In genomic region chr3:142225885-142226215, GRCh38 we compare ENCODE assay signal across 8 cellular contexts. TPM values are rescaled to one million over a fixed set of nuclear protein-coding genes. Genes with fewer than 3 reads are reported as not detected.
DNase-seq lines count a peak whose midpoint lies in the region; ATAC-seq and TF ChIP-seq lines count a peak whose summit lies in the region.

No MANE protein-coding gene starts in this region.

- TF ChIP-seq CTCF in OCI-LY1 (IDR thresholded peaks at IDR 0.05; ENCODE audit: low read length) (no peak), esophagus muscularis mucosa (IDR thresholded peaks at IDR 0.05) (no peak), omental fat pad (IDR thresholded peaks at IDR 0.05) (no peak)

- peaks cover 4% of the 10 kb centered on the region; the same call in 1 of the 2 replicates for H3F3A ChIP-seq in OCI-LY1 (ENCODE audit: insufficient read depth, low read length)

- no peaks in the 10 kb centered on the region for H3K9me2 ChIP-seq in OCI-LY1 (ENCODE audit: low read depth, low read length)

- ATAC-seq in GM18502 (IDR thresholded peaks at IDR 0.05; ENCODE audit: poor library complexity, unreplicated experiment) (peak; percentile 2), HG02571 (IDR thresholded peaks at IDR 0.05; ENCODE audit: unreplicated experiment) (no peak), omental fat pad (ENCODE audit: low FRiP score) (no peak)

- peaks cover 32% of the 10 kb centered on the region for H3K4me1 ChIP-seq in OCI-LY1 (ENCODE audit: insufficient read depth, low read length, severe bottlenecking)
- peaks cover 10 to 37% (median 20%) of the 10 kb centered on the region in 4 donors for H3K4me1 ChIP-seq in esophagus muscularis mucosa
- H3K4me1 ChIP-seq in rectal smooth muscle tissue (ENCODE audit: control insufficient read depth, insufficient read depth, low read length) = peaks cover 3% of the 10 kb centered on the region

- H3K4me3 ChIP-seq in OCI-LY1 (ENCODE audit: low read depth, low read length, poor library complexity, severe bottlenecking) (peak overlapping the region; percentile 85), esophagus muscularis mucosa (peak overlapping the region; percentile 64 to 92 (median 80)), rectal smooth muscle tissue (ENCODE audit: low read length) (peak overlapping the region; percentile 93)

- peak overlapping the region; percentile 72 for H3K4me2 ChIP-seq in OCI-LY1 (ENCODE audit: low read length)

- WGBS in esophagus muscularis mucosa = 69% methylated on average over 17 of the region's 17 CpGs

- H3K36me3 ChIP-seq in OCI-LY1 (ENCODE audit: insufficient read depth, low read length) = no peaks in the 10 kb centered on the region
- no peaks in the 10 kb centered on the region for H3K36me3 ChIP-seq in esophagus muscularis mucosa
- no peaks in the 10 kb centered on the region for H3K36me3 ChIP-seq in rectal smooth muscle tissue (ENCODE audit: control insufficient read depth, insufficient read depth, low read length)

- H3K27me3 ChIP-seq in OCI-LY1 (ENCODE audit: insufficient read depth, low read length) (no peaks in the 10 kb centered on the region), esophagus muscularis mucosa (no peaks in the 10 kb centered on the region), rectal smooth muscle tissue (ENCODE audit: control insufficient read depth, insufficient read depth, low read length) (no peaks in the 10 kb centered on the region)

- no peaks in the 10 kb centered on the region; the same call in 1 of the 2 replicates for H3K79me2 ChIP-seq in OCI-LY1 (ENCODE audit: insufficient read depth, low read length)

- no peak for TF ChIP-seq POLR2A in esophagus muscularis mucosa (IDR thresholded peaks at IDR 0.05; ENCODE audit: low read depth)

- no peak overlapping the region for H2AFZ ChIP-seq in OCI-LY1 (ENCODE audit: low read length)

- no peaks in the 10 kb centered on the region for H3K9me3 ChIP-seq in OCI-LY1 (ENCODE audit: low read length)
- H3K9me3 ChIP-seq in esophagus muscularis mucosa = no peaks in the 10 kb centered on the region

- H3K27ac ChIP-seq in OCI-LY1 (ENCODE audit: low read depth, low read length, poor library complexity, severe bottlenecking) (no peak overlapping the region), esophagus muscularis mucosa (replicated peaks in 1 of 4) (peak overlapping the region; percentile 84 to 95 (median 90)), rectal smooth muscle tissue (ENCODE audit: low read depth, low read length) (peak overlapping the region; percentile 91)

- no peak for TF ChIP-seq EP300 in esophagus muscularis mucosa (IDR thresholded peaks at IDR 0.05)

- DNase-seq in esophagus muscularis mucosa (ENCODE audit: extremely low spot score) (no peak), SKM-1 (lab: John Stamatoyannopoulos, UW; ENCODE audit: unreplicated experiment) (no peak), omental fat pad (ENCODE audit: low spot score) (no peak)
- no peak for DNase-seq in stimulated activated CD4-positive, alpha-beta T cell treated with anti-CD3 and anti-CD28 coated beads, Interleukin-12 subunit alpha, Interleukin-12 subunit beta, amount 100 ng/mL, for 4 hours

- H3K9ac ChIP-seq in OCI-LY1 (ENCODE audit: low read length) (peak overlapping the region; percentile 82), rectal smooth muscle tissue (ENCODE audit: low read length) (no peak overlapping the region)

- H4K20me1 ChIP-seq in OCI-LY1 (ENCODE audit: insufficient read depth, low read length) = no peaks in the 10 kb centered on the region

- intact Hi-C loops in esophagus muscularis mucosa (cut with DNase I) = loop anchor here (5.0 kb wide), 1 partner anchor 79 kb away; the partner anchor contains the start of gene TFDP2

RNA-seq across cellular contexts. Expression of gene GK5, which starts 0.5 kb away (rescaled TPM):
- 10 to 100 TPM in 2 of 4 donors, 1 to 10 TPM in 2; 7.1 to 12.9 (median 9.7) TPM for total RNA-seq in esophagus muscularis mucosa
- 10 to 100 TPM; 18.7 to 30.0 (median 20.2) TPM for total RNA-seq in omental fat pad
